Comparison of ENCODE assay signal across 8 cellular contexts in genomic region chr15:39580117-39580629, GRCh38. TPM values are rescaled to one million over a fixed set of nuclear protein-coding genes. Genes with fewer than 3 reads are reported as not detected.
A peak's percentile ranks its signal among the peaks of the same experiment; 100 is the strongest.
DNase-seq lines count a peak whose midpoint lies in the region; ATAC-seq and TF ChIP-seq lines count a peak whose summit lies in the region.

No MANE protein-coding gene starts in this region.

- peak; percentile 43 for ATAC-seq in GM23338
- peak; percentile 74 for ATAC-seq in omental fat pad (ENCODE audit: low FRiP score)

- TF ChIP-seq CTCF in GM23338 (conservative IDR thresholded peaks at IDR 0.05; ENCODE audit: low read depth in 2 of 2), result peak; percentile 83 to 93
- peak; percentile 89 for TF ChIP-seq CTCF in SK-N-SH (IDR thresholded peaks at IDR 0.05)
- peak in 2 of 3 donors; percentile 91 to 92 for TF ChIP-seq CTCF in omental fat pad (IDR thresholded peaks at IDR 0.05)

- no peaks in the 10 kb centered on the region for H4K20me1 ChIP-seq in GM23338 (replicated peaks; ENCODE audit: insufficient read depth)
- peaks cover 42% of the 10 kb centered on the region for H4K20me1 ChIP-seq in SK-N-SH (ENCODE audit: insufficient read depth)

- H3K9me2 ChIP-seq in GM23338 (ENCODE audit: insufficient read depth) (0 out of 2 replicates have a peak, but pooled peaks cover 7% of the 10 kb centered on the region), SK-N-SH (no peaks in the 10 kb centered on the region)

- TF ChIP-seq RAD21 in SK-N-SH (IDR thresholded peaks at IDR 0.05; ENCODE audit: low read length), result peak; percentile 85

- peaks cover 41% of the 10 kb centered on the region for H3K36me3 Mint-ChIP-seq in GM23338 (ENCODE audit: low read depth)

- H3K4me1 ChIP-seq in GM23338 (ENCODE audit: insufficient read depth) (peaks cover 19% of the 10 kb centered on the region), SK-N-SH (ENCODE audit: control insufficient read depth in 1 of 2, insufficient read depth in 2 of 2, low read depth in 1 of 2, low read length in 1 of 2) (peaks cover 5% of the 10 kb centered on the region in 2 experiments; a peak in 2 of 4 replicates)

- H3K27ac ChIP-seq in GM23338 (ENCODE audit: low read depth) (peak overlapping the region; percentile 95), SK-N-SH (ENCODE audit: low read depth in 2 of 2, low read length in 1 of 2) (peak overlapping the region; percentile 72 to 94)

- H3K36me3 ChIP-seq in GM23338 (ENCODE audit: insufficient read depth) (peaks cover 22% of the 10 kb centered on the region), SK-N-SH (replicated peaks in 1 of 2; ENCODE audit: control insufficient read depth in 1 of 2, insufficient read depth in 2 of 2, low read length in 1 of 2) (peaks cover 30 to 35% of the 10 kb centered on the region in 2 experiments)

- DNase-seq in DMS153 treated with DMSO at 0.1 percent for 48 hours (lab: John Stamatoyannopoulos, UW; ENCODE audit: unreplicated experiment), result peak; percentile 30
- peak; percentile 94 for DNase-seq in GM23338 (ENCODE audit: low spot score)
- DNase-seq in M059J (ENCODE audit: low read depth), result peak; percentile 91
- DNase-seq in SK-N-SH, result peak; percentile 89
- peak; percentile 78 for DNase-seq in activated naive CD4-positive, alpha-beta T cell treated with anti-CD3 and anti-CD28 coated beads, Interleukin-2, amount 50 U/mL, for 16 hours
- peak; percentile 51 for DNase-seq in globus pallidus (ENCODE audit: low spot score)
- peak; percentile 96 for DNase-seq in omental fat pad (ENCODE audit: low spot score)
- peak; percentile 87 for DNase-seq in superior temporal gyrus (ENCODE audit: extremely low spot score)

- H3F3A ChIP-seq in GM23338 (replicated peaks; ENCODE audit: low read depth), result no peaks in the 10 kb centered on the region
- H3F3A ChIP-seq in SK-N-SH (replicated peaks; ENCODE audit: insufficient read depth), result peaks cover 41% of the 10 kb centered on the region

- H3K9me3 ChIP-seq in SK-N-SH, result no peaks in the 10 kb centered on the region

- H3K9me3 Mint-ChIP-seq in GM23338, result no peaks in the 10 kb centered on the region

- H3K4me2 ChIP-seq in GM23338 (peak overlapping the region; percentile 84), SK-N-SH (peak overlapping the region; percentile 82)

- peaks cover 36% of the 10 kb centered on the region for H3K4me1 Mint-ChIP-seq in GM23338

- WGBS in SK-N-SH (ENCODE audit: low lambda C conversion rate), result 6% methylated on average over 13 of the region's 43 CpGs

- POLR2A ChIA-PET in SK-N-SH (lab: Yijun Ruan, JAX), result no interaction called here

- peaks cover 15% of the 10 kb centered on the region for H3K27me3 Mint-ChIP-seq in GM23338 (ENCODE audit: insufficient read depth, low read depth, poor library complexity)

- peak overlapping the region; percentile 85 for H3K9ac ChIP-seq in SK-N-SH

- peak overlapping the region; percentile 91 for H3K4me3 Mint-ChIP-seq in GM23338

- H3K4me3 ChIP-seq in GM23338 (peak overlapping the region; percentile 78), SK-N-SH (ENCODE audit: low read depth in 2 of 2, low read length in 1 of 2) (peak overlapping the region; percentile 59 to 72)

- H2AFZ ChIP-seq in GM23338 (no peak overlapping the region), SK-N-SH (ENCODE audit: low read depth) (peak overlapping the region; percentile 7; the same call in 1 of the 2 replicates)

- peak overlapping the region; percentile 97 for H3K27ac Mint-ChIP-seq in GM23338

- H3K79me2 ChIP-seq in GM23338 (replicated peaks; ENCODE audit: insufficient read depth) (peaks cover 20% of the 10 kb centered on the region), SK-N-SH (ENCODE audit: insufficient read depth) (peaks cover 46% of the 10 kb centered on the region)

- H3K27me3 ChIP-seq in GM23338 (ENCODE audit: insufficient read depth) (peaks cover 10% of the 10 kb centered on the region; the same call in 1 of the 2 replicates), SK-N-SH (ENCODE audit: insufficient read depth) (no peaks in the 10 kb centered on the region)

- CTCF ChIA-PET in SK-N-SH (lab: Yijun Ruan, JAX), result interaction anchor here (0.6 to 5.2 kb wide), 66 partner anchors 9 to 896 kb away, joined by 3 to 44 read pairs (median 4); no protein-coding TSS in a partner anchor

- no peak for TF ChIP-seq EP300 in SK-N-SH (IDR thresholded peaks at IDR 0.05; ENCODE audit: borderline replicate concordance in 1 of 2, low read depth in 1 of 2, low read length in 1 of 2)

TF ChIP-seq in GM23338, 12 proteins besides CTCF, POLR2A, EP300 and RAD21 (continues in another document):
- TF ChIP-seq REST (IDR thresholded peaks at IDR 0.05; ENCODE audit: unreplicated experiment) (no peak), EZH2phosphoT487 (IDR thresholded peaks at IDR 0.05; ENCODE audit: unreplicated experiment) (no peak), STAT1 (IDR thresholded peaks at IDR 0.05; ENCODE audit: unreplicated experiment) (no peak), EZH2 (IDR thresholded peaks at IDR 0.05; ENCODE audit: low read depth, unreplicated experiment) (no peak), JUNB (IDR thresholded peaks at IDR 0.05; ENCODE audit: unreplicated experiment) (no peak), ZNF114 (CRISPR knock-in tag; IDR thresholded peaks at IDR 0.05) (no peak), NANOG (IDR thresholded peaks at IDR 0.05; ENCODE audit: borderline replicate concordance) (no peak), CREB1 (CRISPR knock-in tag; IDR thresholded peaks at IDR 0.05; ENCODE audit: low read depth) (no peak), ZNF331 (CRISPR knock-in tag; IDR thresholded peaks at IDR 0.05; ENCODE audit: low read depth) (no peak)

TF ChIP-seq in SK-N-SH, 30 proteins besides CTCF, POLR2A, EP300 and RAD21:
- TF ChIP-seq MAX (IDR thresholded peaks at IDR 0.05; ENCODE audit: low read depth) (0 out of 2 replicates have a peak, but pooled peaks have one; percentile 8), IRF3 (IDR thresholded peaks at IDR 0.05; ENCODE audit: low read depth, low read length) (no peak), PBX3 (IDR thresholded peaks at IDR 0.05) (no peak), NRF1 (IDR thresholded peaks at IDR 0.05; ENCODE audit: low read depth, low read length) (no peak), NFIC (IDR thresholded peaks at IDR 0.05; ENCODE audit: borderline replicate concordance) (no peak; the same call in 1 of the 2 replicates), CHD2 (IDR thresholded peaks at IDR 0.05; ENCODE audit: low read length, partially characterized antibody) (no peak), SMC3 (IDR thresholded peaks at IDR 0.05; ENCODE audit: low read depth, low read length) (peak; percentile 82), MEF2A (IDR thresholded peaks at IDR 0.05; ENCODE audit: borderline replicate concordance, low read depth) (no peak), TCF12 (IDR thresholded peaks at IDR 0.05) (peak; percentile 58; the same call in 1 of the 2 replicates), POLR2AphosphoS5 (IDR thresholded peaks at IDR 0.05; ENCODE audit: low read depth, low read length) (no peak), USF1 (IDR thresholded peaks at IDR 0.05; ENCODE audit: borderline replicate concordance, low read depth) (no peak), MXI1 (IDR thresholded peaks at IDR 0.05; ENCODE audit: low read depth, low read length) (no peak)

RNA-seq across cellular contexts. Expression of gene THBS1, which starts 0.7 kb away (rescaled TPM):
- 81.3 and 81.9 TPM in 2 replicates for total RNA-seq in GM23338 (2014; rRNA removed; shearing (Covaris generic))
- polyA plus RNA-seq in GM23338 (2016; fragmentation: Nextera tagmentation; extraction: Ambion mirVana) (14.2 and 21.7 TPM in 2 replicates), SK-N-SH (2012; rRNA removed) (117 and 127 TPM in 2 replicates)
- 3,688 and 5,591 TPM in 2 replicates for total RNA-seq in M059J (2014; rRNA removed; shearing (Covaris generic))
- polyA plus RNA-seq in SK-N-SH (2012; cell fraction: cytosol; rRNA removed), result 36.9 and 47.2 TPM in 2 replicates
- 513 and 769 TPM in 2 replicates for polyA plus RNA-seq in SK-N-SH (2012; cell fraction: nucleus; rRNA removed)
- total RNA-seq in omental fat pad, result 1,000 to 10,000 TPM in 3 of 4 donors, 100 to 1,000 TPM in 1; 690 to 4,169 (median 2,356) TPM

Comparison
In these comparisons a context has a peak if more than half of its experiments do, and no peak if none do; other contexts are left out.
1. Peak in every context shown above with its lines: DNase-seq, ATAC-seq, H3K4me3 ChIP-seq and H3K27ac ChIP-seq.
2. DNase-seq: peak in every context shown above with its lines; median percentile 96 in omental fat pad; 94 in GM23338; 91 in M059J; 89 in SK-N-SH; 87 in superior temporal gyrus; 78 in activated naive CD4-positive, alpha-beta T cell treated with anti-CD3 and anti-CD28 coated beads, Interleukin-2, amount 50 U/mL, for 16 hours; 51 in globus pallidus; 30 in DMS153 treated with DMSO at 0.1 percent for 48 hours.